Comparison of ENCODE assay signal across 9 cellular contexts in the genomic region with DNA sequence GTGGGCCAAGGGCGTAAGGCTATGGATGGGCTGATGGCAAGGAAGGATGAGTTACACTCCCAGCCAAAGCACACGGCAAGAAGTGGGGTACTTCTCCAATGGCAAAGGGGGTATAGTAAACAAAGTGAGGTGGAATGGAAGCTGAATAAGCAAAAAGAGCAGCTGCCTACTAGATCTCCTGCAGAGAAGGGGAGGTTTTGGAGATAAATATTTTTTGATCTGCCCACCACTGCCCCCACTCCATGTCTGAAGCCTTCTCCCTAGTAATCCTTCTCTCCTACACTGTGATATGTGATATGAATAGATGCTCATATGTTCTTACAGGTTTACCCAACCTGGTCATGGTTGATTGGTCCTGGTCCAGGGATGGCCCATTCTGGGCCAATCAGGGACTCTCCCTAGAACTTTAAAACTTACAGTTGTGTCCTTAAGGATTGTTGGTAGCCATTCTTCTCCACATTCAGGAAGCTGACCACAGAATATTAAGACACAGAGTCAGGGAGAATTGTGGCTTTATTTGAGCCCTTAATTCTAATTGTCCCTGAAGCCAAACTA.
"Had no signal": no experiment of that assay in that cellular context is flagged by ENCODE, and none has a peak within 500 bp of the region (broad histone marks: within the 10 kb centered on the region; RNA-seq: fewer than 3 reads in every experiment).

No MANE protein-coding gene starts in this region.

- H3K9ac ChIP-seq: KMS-11 had no signal

- H3K27ac Mint-ChIP-seq: IgD-negative memory B cell had no signal

- H3K4me3 ChIP-seq: K562 had no signal

- FAIRE-seq: HepG2, HTR-8/SVneo, K562 had no signal

- H3K4me2 ChIP-seq: KMS-11 had no signal

- DNase-seq: IMR-90, KBM-7, KG1 had no signal

- H3K4me3 Mint-ChIP-seq: IgD-negative memory B cell had no signal

- ATAC-seq: HepG2, K562 had no signal

- H3K27ac ChIP-seq: HL-60, KMS-11 had no signal
